18 cellular contexts compared by ENCODE assay signal in genomic region chr11:121544956-121545355, GRCh38.
DNase-seq lines count a peak whose midpoint lies in the region; ATAC-seq and TF ChIP-seq lines count a peak whose summit lies in the region.
"Had no signal": no experiment of that assay in that cellular context is flagged by ENCODE, and none has a peak within 500 bp of the region (broad histone marks: within the 10 kb centered on the region; RNA-seq: fewer than 3 reads in every experiment).

No MANE protein-coding gene starts in this region.

- no peaks in the 10 kb centered on the region for H3K9me3 ChIP-seq in CD4-positive, CD25-positive, alpha-beta regulatory T cell (ENCODE audit: control insufficient read depth in 2 of 2, low read length in 2 of 2)
- no peaks in the 10 kb centered on the region for H3K9me3 ChIP-seq in CD8-positive, alpha-beta memory T cell (ENCODE audit: low read length)
- no peaks in the 10 kb centered on the region for H3K9me3 ChIP-seq in heart left ventricle
- H3K9me3 ChIP-seq: heart right ventricle, pancreas had no signal

- no peak for TF ChIP-seq CTCF in activated CD8-positive, alpha-beta T cell treated with anti-CD3 and anti-CD28 coated beads for 36 hours (IDR thresholded peaks at IDR 0.05)
- no peak for TF ChIP-seq CTCF in heart left ventricle (IDR thresholded peaks at IDR 0.05)

- peaks cover 0 to 1% (median 0%) of the 10 kb centered on the region in 7 donors for H3K9me3 Mint-ChIP-seq in CD4-positive, CD25-positive, alpha-beta regulatory T cell
- no peaks in the 10 kb centered on the region for H3K9me3 Mint-ChIP-seq in CD8-positive, alpha-beta memory T cell
- no peaks in the 10 kb centered on the region for H3K9me3 Mint-ChIP-seq in activated CD8-positive, alpha-beta T cell treated with anti-CD3 and anti-CD28 coated beads for 36 hours
- no peaks in the 10 kb centered on the region for H3K9me3 Mint-ChIP-seq in immature natural killer cell

- DNase-seq in CD4-positive, CD25-positive, alpha-beta regulatory T cell, result peak in 2 of 3 donors; percentile 10 to 63
- DNase-seq in CD8-positive, alpha-beta memory T cell, result peak in 4 of 5 donors; percentile 6 to 33 (median 20)
- peak; percentile 62 for DNase-seq in activated CD8-positive, alpha-beta T cell treated with anti-CD3 and anti-CD28 coated beads for 36 hours
- peak; percentile 47 to 50 (median 48) for DNase-seq in immature natural killer cell
- DNase-seq in heart left ventricle, result no peak
- DNase-seq in substantia nigra (lab: John Stamatoyannopoulos, UW), result no peak
- DNase-seq: AML-193; anterior cingulate cortex; DMS 273 treated with DMSO at 0.1 percent for 48 hours; GF-D8; heart right ventricle; NCI-H1436; NCI-H69; pancreas; SHP77; stimulated activated CD4-positive, alpha-beta T cell treated with anti-CD3 and anti-CD28 coated beads, Interleukin-2, amount 100 ng/mL, for 48 hours had no signal

- no peak for TF ChIP-seq POLR2A in heart left ventricle (IDR thresholded peaks at IDR 0.05)

- intact Hi-C loops in activated CD8-positive, alpha-beta T cell treated with anti-CD3 and anti-CD28 coated beads for 36 hours (cut with micrococcal nuclease), result no loop called here
- intact Hi-C loops in heart left ventricle (cut with DNase I), result no loop called here

- peaks cover 63% of the 10 kb centered on the region for H3K36me3 Mint-ChIP-seq in CD4-positive, CD25-positive, alpha-beta regulatory T cell
- H3K36me3 Mint-ChIP-seq in CD8-positive, alpha-beta memory T cell, result peaks cover 17 to 81% (median 29%) of the 10 kb centered on the region in 3 donors
- peaks cover 55% of the 10 kb centered on the region for H3K36me3 Mint-ChIP-seq in activated CD8-positive, alpha-beta T cell treated with anti-CD3 and anti-CD28 coated beads for 36 hours (ENCODE audit: low read depth)
- H3K36me3 Mint-ChIP-seq in immature natural killer cell, result peaks cover 39 to 65% (median 54%) of the 10 kb centered on the region in 3 donors

- H3K4me3 Mint-ChIP-seq in CD4-positive, CD25-positive, alpha-beta regulatory T cell, result peak overlapping the region in 1 of 4 donors; percentile 52
- peak overlapping the region in 6 of 7 donors; percentile 15 to 78 (median 70) for H3K4me3 Mint-ChIP-seq in CD8-positive, alpha-beta memory T cell
- H3K4me3 Mint-ChIP-seq in activated CD8-positive, alpha-beta T cell treated with anti-CD3 and anti-CD28 coated beads for 36 hours, result peak overlapping the region; percentile 38
- peak overlapping the region; percentile 56 to 75 (median 71) for H3K4me3 Mint-ChIP-seq in immature natural killer cell

- H3K4me3 ChIP-seq in CD4-positive, CD25-positive, alpha-beta regulatory T cell (ENCODE audit: low read depth, low read length), result no peak overlapping the region
- no peak overlapping the region for H3K4me3 ChIP-seq in CD8-positive, alpha-beta memory T cell (ENCODE audit: low read length)
- no peak overlapping the region for H3K4me3 ChIP-seq in heart left ventricle
- H3K4me3 ChIP-seq: heart right ventricle, pancreas had no signal

- POLR2A ChIA-PET in CD8-positive, alpha-beta memory T cell (lab: Charles Lee), result interaction anchor here (0.6 kb wide), 1 partner anchor 89 kb away, joined by 6 read pairs; no protein-coding TSS in a partner anchor
- POLR2A ChIA-PET in activated CD8-positive, alpha-beta T cell treated with anti-CD3 and anti-CD28 coated beads for 36 hours (lab: Charles Lee), result no interaction called here

- H3K27ac ChIP-seq in CD4-positive, CD25-positive, alpha-beta regulatory T cell (ENCODE audit: insufficient read depth, low read length, poor library complexity, severe bottlenecking), result no peak overlapping the region
- H3K27ac ChIP-seq in CD8-positive, alpha-beta memory T cell (ENCODE audit: low read depth, low read length), result no peak overlapping the region
- H3K27ac ChIP-seq in heart left ventricle, result no peak overlapping the region
- no peak overlapping the region for H3K27ac ChIP-seq in substantia nigra (ENCODE audit: low read depth, low read length, poor library complexity, severe bottlenecking)
- H3K27ac ChIP-seq: heart right ventricle, pancreas, VCaP had no signal

- ATAC-seq in CD4-positive, CD25-positive, alpha-beta regulatory T cell (ENCODE audit: low read depth in 2 of 2), result peak; percentile 79 to 87
- peak; percentile 89 for ATAC-seq in activated CD8-positive, alpha-beta T cell treated with anti-CD3 and anti-CD28 coated beads for 36 hours
- ATAC-seq in heart left ventricle (no peak), HG03521 (IDR thresholded peaks at IDR 0.05; ENCODE audit: unreplicated experiment) (no peak)
- ATAC-seq: heart right ventricle, pancreas had no signal

- 83 to 92% (median 86%) methylated on average over 7 of the region's 7 CpGs for WGBS in heart left ventricle, 4 donors

- H3K36me3 ChIP-seq in CD4-positive, CD25-positive, alpha-beta regulatory T cell (ENCODE audit: control insufficient read depth, insufficient read depth, low read length), result peaks cover 94% of the 10 kb centered on the region
- H3K36me3 ChIP-seq in CD8-positive, alpha-beta memory T cell (ENCODE audit: insufficient read depth, low read length), result peaks cover 44% of the 10 kb centered on the region
- H3K36me3 ChIP-seq in heart left ventricle, result peaks cover 0 to 38% (median 0%) of the 10 kb centered on the region in 9 donors
- H3K36me3 ChIP-seq: pancreas had no signal

- H3K27me3 ChIP-seq in CD4-positive, CD25-positive, alpha-beta regulatory T cell (ENCODE audit: control insufficient read depth, insufficient read depth, low read length), result no peaks in the 10 kb centered on the region
- H3K27me3 ChIP-seq in CD8-positive, alpha-beta memory T cell (ENCODE audit: insufficient read depth, low read length, poor library complexity, severe bottlenecking), result no peaks in the 10 kb centered on the region
- H3K27me3 ChIP-seq in heart left ventricle, result no peaks in the 10 kb centered on the region
- H3K27me3 ChIP-seq: heart right ventricle, pancreas had no signal

- H3K4me1 Mint-ChIP-seq in CD4-positive, CD25-positive, alpha-beta regulatory T cell, result peaks cover 33 to 41% (median 39%) of the 10 kb centered on the region in 4 donors
- peaks cover 54 to 76% (median 62%) of the 10 kb centered on the region in 3 donors for H3K4me1 Mint-ChIP-seq in CD8-positive, alpha-beta memory T cell
- H3K4me1 Mint-ChIP-seq in activated CD8-positive, alpha-beta T cell treated with anti-CD3 and anti-CD28 coated beads for 36 hours (ENCODE audit: low read depth), result peaks cover 63% of the 10 kb centered on the region
- H3K4me1 Mint-ChIP-seq in immature natural killer cell, result peaks cover 53 to 79% of the 10 kb centered on the region in 2 donors

- H3K27ac Mint-ChIP-seq in CD4-positive, CD25-positive, alpha-beta regulatory T cell, result peak overlapping the region; percentile 81 to 94 (median 92)
- H3K27ac Mint-ChIP-seq in CD8-positive, alpha-beta memory T cell, result peak overlapping the region; percentile 37 to 91 (median 78)
- H3K27ac Mint-ChIP-seq in activated CD8-positive, alpha-beta T cell treated with anti-CD3 and anti-CD28 coated beads for 36 hours, result peak overlapping the region; percentile 85
- peak overlapping the region; percentile 65 to 93 (median 86) for H3K27ac Mint-ChIP-seq in immature natural killer cell

- CTCF ChIA-PET in CD8-positive, alpha-beta memory T cell (lab: Charles Lee), result no interaction called here
- CTCF ChIA-PET in activated CD8-positive, alpha-beta T cell treated with anti-CD3 and anti-CD28 coated beads for 36 hours (lab: Charles Lee), result interaction anchor here (1.5 kb wide), 1 partner anchor 94 kb away, joined by 4 read pairs; no protein-coding TSS in a partner anchor

- H3K27me3 Mint-ChIP-seq in CD4-positive, CD25-positive, alpha-beta regulatory T cell, result no peaks in the 10 kb centered on the region
- H3K27me3 Mint-ChIP-seq in CD8-positive, alpha-beta memory T cell, result peaks cover 0 to 3% of the 10 kb centered on the region in 2 donors
- H3K27me3 Mint-ChIP-seq in activated CD8-positive, alpha-beta T cell treated with anti-CD3 and anti-CD28 coated beads for 36 hours, result no peaks in the 10 kb centered on the region
- peaks cover 0 to 2% (median 0%) of the 10 kb centered on the region in 3 donors for H3K27me3 Mint-ChIP-seq in immature natural killer cell (ENCODE audit: low read depth in 3 of 3)

- H3K4me1 ChIP-seq in CD4-positive, CD25-positive, alpha-beta regulatory T cell (ENCODE audit: control insufficient read depth, insufficient read depth, low read length, poor library complexity, severe bottlenecking), result peaks cover 16% of the 10 kb centered on the region
- H3K4me1 ChIP-seq in CD8-positive, alpha-beta memory T cell (ENCODE audit: insufficient read depth, low read length), result peaks cover 28% of the 10 kb centered on the region
- H3K4me1 ChIP-seq in heart left ventricle, result no peaks in the 10 kb centered on the region
- H3K4me1 ChIP-seq: heart right ventricle, pancreas had no signal

Comparison
In these comparisons a context has a peak if more than half of its experiments do, and no peak if none do; other contexts are left out.
1. ATAC-seq: peak in CD4-positive, CD25-positive, alpha-beta regulatory T cell (2 of 2) and activated CD8-positive, alpha-beta T cell treated with anti-CD3 and anti-CD28 coated beads for 36 hours (single experiment); none in heart left ventricle (0 of 4) and HG03521 (single experiment).
2. DNase-seq: peak in CD4-positive, CD25-positive, alpha-beta regulatory T cell (2 of 3), CD8-positive, alpha-beta memory T cell (4 of 5), activated CD8-positive, alpha-beta T cell treated with anti-CD3 and anti-CD28 coated beads for 36 hours (single experiment) and immature natural killer cell (3 of 3); none in heart left ventricle (0 of 5) and substantia nigra (0 of 49).
3. Peak in every context shown above with its lines, with median percentiles within 50 percentile points of each other: H3K27ac Mint-ChIP-seq.